ENCODE assay signal across 20 cellular contexts in the genomic region with DNA sequence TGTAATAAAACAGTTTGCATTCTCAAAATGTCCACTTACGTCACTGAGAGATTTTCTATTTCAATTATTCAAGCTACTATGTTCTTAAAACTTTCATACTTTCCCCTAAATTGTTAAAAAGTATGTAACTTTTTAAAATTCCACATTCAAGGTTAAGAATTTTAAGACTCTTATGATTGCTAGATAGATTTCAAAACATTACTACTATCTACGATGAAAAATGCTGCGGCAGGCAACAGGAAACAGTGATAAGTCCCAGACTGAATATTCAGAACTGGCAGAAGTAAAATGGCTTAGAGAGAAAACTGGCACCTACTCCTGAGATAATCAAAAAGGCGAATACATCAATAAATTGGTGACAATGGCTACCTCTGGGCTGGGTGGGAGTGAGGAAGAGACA.
"Had no signal": no experiment of that assay in that cellular context is flagged by ENCODE, and none has a peak within 500 bp of the region (broad histone marks: within the 10 kb centered on the region; RNA-seq: fewer than 3 reads in every experiment).

No MANE protein-coding gene starts in this region.

- H3K27ac ChIP-seq: brain microvascular endothelial cell, prostate gland, right lobe of liver, suprapubic skin, upper lobe of right lung had no signal

- H3K27me3 Mint-ChIP-seq: activated CD4-positive, alpha-beta memory T cell treated with anti-CD3 and anti-CD28 coated beads, Interleukin-2, amount 10 ng/mL, durations not matched to agents 7 days and 5 days; dendritic cell treated with granulocyte-macrophage colony-stimulating factor and Interleukin-4, amounts not matched to agents 40 ng/mL and 50 ng/mL, for 4 days; effector memory CD8-positive, alpha-beta T cell; memory B cell; natural killer cell treated with Interleukin-12 subunit alpha and Interleukin-12 subunit beta and Interleukin-15 and Interleukin-18, amount 100 ng/mL, for 72 hours had no signal

- ATAC-seq: activated naive CD4-positive, alpha-beta T cell treated with anti-CD3 and anti-CD28 coated beads, Interleukin-2, amount 50 U/mL, for 72 hours; activated T-cell treated with anti-CD3 and anti-CD28 coated beads, Interleukin-2, amount 50 U/mL, for 4 hours; effector memory CD8-positive, alpha-beta T cell; natural killer cell treated with Interleukin-12 subunit alpha and Interleukin-12 subunit beta and Interleukin-15 and Interleukin-18, amount 100 ng/mL, for 72 hours; right lobe of liver; stimulated activated naive CD8-positive, alpha-beta T cell treated with anti-CD3 and anti-CD28 coated beads, Interleukin-15, Interleukin-2, amounts not matched to agents 100 U/mL and 50 U/mL, for 24 hours; upper lobe of right lung had no signal

- H3K9me3 Mint-ChIP-seq: activated CD4-positive, alpha-beta memory T cell treated with anti-CD3 and anti-CD28 coated beads, Interleukin-2, amount 10 ng/mL, durations not matched to agents 7 days and 5 days; activated naive CD4-positive, alpha-beta T cell treated with anti-CD3 and anti-CD28 coated beads, Interleukin-2, amount 50 U/mL, for 72 hours; activated T-cell treated with anti-CD3 and anti-CD28 coated beads, Interleukin-2, amount 50 U/mL, for 4 hours; dendritic cell treated with granulocyte-macrophage colony-stimulating factor and Interleukin-4, amounts not matched to agents 40 ng/mL and 50 ng/mL, for 4 days; effector memory CD8-positive, alpha-beta T cell; memory B cell; natural killer cell treated with Interleukin-12 subunit alpha and Interleukin-12 subunit beta and Interleukin-15 and Interleukin-18, amount 100 ng/mL, for 72 hours had no signal

- H3K4me1 ChIP-seq: upper lobe of right lung had no signal

- H3K4me3 Mint-ChIP-seq: activated CD4-positive, alpha-beta memory T cell treated with anti-CD3 and anti-CD28 coated beads, Interleukin-2, amount 10 ng/mL, durations not matched to agents 7 days and 5 days; activated T-cell treated with anti-CD3 and anti-CD28 coated beads, Interleukin-2, amount 50 U/mL, for 4 hours; dendritic cell treated with granulocyte-macrophage colony-stimulating factor and Interleukin-4, amounts not matched to agents 40 ng/mL and 50 ng/mL, for 4 days; effector memory CD8-positive, alpha-beta T cell; memory B cell; natural killer cell treated with Interleukin-12 subunit alpha and Interleukin-12 subunit beta and Interleukin-15 and Interleukin-18, amount 100 ng/mL, for 72 hours had no signal

- H3K4me3 ChIP-seq: prostate gland, right lobe of liver, smooth muscle cell, suprapubic skin, upper lobe of right lung had no signal

- H3K27ac Mint-ChIP-seq: activated CD4-positive, alpha-beta memory T cell treated with anti-CD3 and anti-CD28 coated beads, Interleukin-2, amount 10 ng/mL, durations not matched to agents 7 days and 5 days; activated naive CD4-positive, alpha-beta T cell treated with anti-CD3 and anti-CD28 coated beads, Interleukin-2, amount 50 U/mL, for 72 hours; dendritic cell treated with granulocyte-macrophage colony-stimulating factor and Interleukin-4, amounts not matched to agents 40 ng/mL and 50 ng/mL, for 4 days; effector memory CD8-positive, alpha-beta T cell; memory B cell; natural killer cell treated with Interleukin-12 subunit alpha and Interleukin-12 subunit beta and Interleukin-15 and Interleukin-18, amount 100 ng/mL, for 72 hours had no signal

- H3K9me3 ChIP-seq: prostate gland, right lobe of liver, suprapubic skin, upper lobe of right lung had no signal

- H3K4me2 ChIP-seq: smooth muscle cell had no signal

- H3K36me3 Mint-ChIP-seq: activated naive CD4-positive, alpha-beta T cell treated with anti-CD3 and anti-CD28 coated beads, Interleukin-2, amount 50 U/mL, for 72 hours; memory B cell; natural killer cell treated with Interleukin-12 subunit alpha and Interleukin-12 subunit beta and Interleukin-15 and Interleukin-18, amount 100 ng/mL, for 72 hours had no signal

- H3K27me3 ChIP-seq: brain microvascular endothelial cell, right lobe of liver, suprapubic skin, upper lobe of right lung had no signal

- H3K36me3 ChIP-seq: prostate gland, right lobe of liver, suprapubic skin, upper lobe of right lung had no signal

- DNase-seq: activated CD4-positive, alpha-beta memory T cell treated with anti-CD3 and anti-CD28 coated beads, Interleukin-2, amount 10 ng/mL, durations not matched to agents 7 days and 5 days; activated CD4-positive, alpha-beta T cell treated with anti-CD3 and anti-CD28 coated beads for 4 hours; activated effector memory CD4-positive, alpha-beta T cell treated with Interleukin-2 at 50 U/mL for 16 hours; activated T-cell treated with anti-CD3 and anti-CD28 coated beads, Interleukin-2, amount 50 U/mL, for 4 hours; anterior cingulate cortex; brain microvascular endothelial cell; effector memory CD8-positive, alpha-beta T cell; islet precursor cell; nucleus accumbens; right lobe of liver; stimulated activated naive CD8-positive, alpha-beta T cell treated with anti-CD3 and anti-CD28 coated beads, Interleukin-15, Interleukin-2, amounts not matched to agents 100 U/mL and 50 U/mL, for 24 hours; T-helper 1 cell; upper lobe of right lung had no signal
